10 cellular contexts compared by ENCODE assay signal in the genomic region with DNA sequence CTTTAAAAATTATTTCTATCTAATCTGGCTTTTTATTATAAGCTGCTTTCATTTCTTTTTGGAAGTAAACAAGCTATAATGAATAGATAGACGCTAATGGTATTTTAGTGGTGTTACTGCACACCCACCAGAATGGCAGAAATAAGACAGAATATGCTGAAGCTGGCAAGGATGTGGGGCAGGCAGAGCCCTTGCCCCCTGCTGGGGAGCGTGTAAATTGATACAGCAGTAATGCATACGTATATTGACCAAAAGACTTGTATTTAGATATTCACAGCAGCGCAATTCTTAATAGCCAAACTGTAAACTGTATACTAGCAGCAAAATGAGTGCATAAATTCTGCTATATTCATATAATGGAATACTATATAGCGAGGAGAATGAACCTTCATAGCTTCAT. TPM values are rescaled to one million over a fixed set of nuclear protein-coding genes. Genes with fewer than 3 reads are reported as not detected.
A peak's percentile ranks its signal among the peaks of the same experiment; 100 is the strongest.
DNase-seq lines count a peak whose midpoint lies in the region; ATAC-seq and TF ChIP-seq lines count a peak whose summit lies in the region.
"Had no signal": no experiment of that assay in that cellular context is flagged by ENCODE, and none has a peak within 500 bp of the region (broad histone marks: within the 10 kb centered on the region; RNA-seq: fewer than 3 reads in every experiment).

No MANE protein-coding gene starts in this region.

- H3K4me1 ChIP-seq in body of pancreas, result no peaks in the 10 kb centered on the region
- H3K4me1 ChIP-seq: heart right ventricle had no signal

- H3K27ac ChIP-seq in RWPE1, result no peak overlapping the region
- no peak overlapping the region for H3K27ac ChIP-seq in body of pancreas
- H3K27ac ChIP-seq: heart right ventricle had no signal

- TF ChIP-seq CTCF in AG09309 (IDR thresholded peaks at IDR 0.05; ENCODE audit: control insufficient read depth, insufficient read depth, low read depth, low read length, missing control alignments) (peak; percentile 17), RWPE1 (conservative IDR thresholded peaks at IDR 0.05; ENCODE audit: low read depth) (no peak), fibroblast of the aortic adventitia (IDR thresholded peaks at IDR 0.05; ENCODE audit: insufficient read depth, low read length) (peak; percentile 34), body of pancreas (IDR thresholded peaks at IDR 0.05) (peak in 1 of 7 experiments; percentile 16)

- peaks cover 0 to 21% of the 10 kb centered on the region in 2 donors for H3K36me3 ChIP-seq in body of pancreas (replicated peaks in 1 of 2; ENCODE audit: insufficient read depth in 1 of 2, low read depth in 2 of 2)

- no peak for TF ChIP-seq POLR2A in body of pancreas (IDR thresholded peaks at IDR 0.05)

- H3K4me3 ChIP-seq in AG09309 (ENCODE audit: control insufficient read depth, low read depth, low read length), result no peak overlapping the region
- no peak overlapping the region for H3K4me3 ChIP-seq in fibroblast of the aortic adventitia (ENCODE audit: low read depth, low read length)
- no peak overlapping the region for H3K4me3 ChIP-seq in body of pancreas
- H3K4me3 ChIP-seq: heart right ventricle had no signal

- CTCF ChIA-PET in RWPE1 (lab: Yijun Ruan, JAX), result interaction anchor here (0.6 to 1.1 kb wide), 3 partner anchors 24 to 375 kb away, joined by 3 to 4 read pairs (median 3); no protein-coding TSS in a partner anchor

- no peaks in the 10 kb centered on the region for H3K27me3 ChIP-seq in body of pancreas
- H3K27me3 ChIP-seq: heart right ventricle had no signal

- DNase-seq in AG09309 (ENCODE audit: low read depth) (no peak), D341Med (ENCODE audit: low spot score) (peak; percentile 60), RWPE1 (ENCODE audit: low spot score) (peak; percentile 5), fibroblast of the aortic adventitia (ENCODE audit: low read depth) (no peak), pons (ENCODE audit: low spot score) (no peak), body of pancreas (no peak), NCI-H2171 treated with DMSO at 0.1 percent for 48 hours (lab: John Stamatoyannopoulos, UW) (no peak)
- DNase-seq: activated CD4-positive, alpha-beta T cell treated with anti-CD3 and anti-CD28 coated beads, Interleukin-2, amount 50 U/mL, for 1 hour; heart right ventricle had no signal

- intact Hi-C loops in body of pancreas (cut with DNase I), result no loop called here

- POLR2A ChIA-PET in RWPE1 (lab: Yijun Ruan, JAX; ENCODE audit: low non-redundant PET), result no interaction called here

- H3K9me3 ChIP-seq in body of pancreas, result no peaks in the 10 kb centered on the region
- H3K9me3 ChIP-seq: heart right ventricle had no signal

- ATAC-seq in HG02981 (IDR thresholded peaks at IDR 0.05; ENCODE audit: unreplicated experiment) (no peak), body of pancreas (no peak)
- ATAC-seq: heart right ventricle had no signal

- 76 to 92% methylated on average over 5 of the region's 5 CpGs for WGBS in body of pancreas, 2 donors

RNA-seq across cellular contexts. Expression of a gene that starts 35.3 kb away (rescaled TPM):
- 24.1 and 36.2 TPM in 2 replicates for total RNA-seq in fibroblast of the aortic adventitia (ENCODE audit: low replicate concordance)
- total RNA-seq in body of pancreas, result 10 to 100 TPM; 19.8 to 34.2 TPM

RNA-seq across cellular contexts. Expression of a gene that starts 49.3 kb away (rescaled TPM):
- total RNA-seq in fibroblast of the aortic adventitia (ENCODE audit: low replicate concordance) (65.4 and 138 TPM in 2 replicates), body of pancreas (10 to 100 TPM; 36.1 to 39.2 TPM)

RNA-seq across cellular contexts. Expression of a gene that starts 54.6 kb away (rescaled TPM):
- 1.9 and 10.5 TPM in 2 replicates for total RNA-seq in fibroblast of the aortic adventitia (ENCODE audit: low replicate concordance)
- 1 to 10 TPM; 1.3 to 1.8 TPM for total RNA-seq in body of pancreas

Comparison
In these comparisons a context has a peak if more than half of its experiments do, and no peak if none do; other contexts are left out.
1. DNase-seq: peak in D341Med (single experiment) and RWPE1 (single experiment); none in AG09309 (single experiment), fibroblast of the aortic adventitia (single experiment), pons (single experiment), body of pancreas (0 of 4) and NCI-H2171 treated with DMSO at 0.1 percent for 48 hours (single experiment).